In genomic region chr2:9243357-9243756, GRCh38 we compare ENCODE assay signal across 1 cellular context.
TF ChIP-seq lines count a peak whose summit lies in the region.

No MANE protein-coding gene starts in this region.

TF ChIP-seq in SK-N-SH, 30 proteins besides CTCF, POLR2A, EP300 and RAD21 (continued from another document):
- TF ChIP-seq PBX3 (IDR thresholded peaks at IDR 0.05) (peak; percentile 64), JUND (IDR thresholded peaks at IDR 0.05) (peak; percentile 71), MAX (IDR thresholded peaks at IDR 0.05; ENCODE audit: low read depth) (peak; percentile 32; the same call in 1 of the 2 replicates), MXI1 (IDR thresholded peaks at IDR 0.05; ENCODE audit: low read depth, low read length) (0 out of 2 replicates have a peak, but pooled peaks have one; percentile 16), NRF1 (IDR thresholded peaks at IDR 0.05; ENCODE audit: low read depth, low read length) (no peak), POLR2AphosphoS5 (IDR thresholded peaks at IDR 0.05; ENCODE audit: low read depth, low read length) (peak; percentile 46; the same call in 1 of the 2 replicates), NFIC (IDR thresholded peaks at IDR 0.05; ENCODE audit: borderline replicate concordance) (peak; percentile 19; the same call in 1 of the 2 replicates), REST (IDR thresholded peaks at IDR 0.05; ENCODE audit: low read depth, low read length) (no peak), RCOR1 (IDR thresholded peaks at IDR 0.05; ENCODE audit: low read length) (no peak)
TF ChIP-seq in SK-N-SH: peak in this region for 9.
